Comparison of ENCODE assay signal across 1 cellular context in genomic region chr7:974172-974571, GRCh38.
A peak's percentile ranks its signal among the peaks of the same experiment; 100 is the strongest.
TF ChIP-seq lines count a peak whose summit lies in the region.

No MANE protein-coding gene starts in this region.

TF ChIP-seq in GM12878, 131 proteins besides CTCF, POLR2A, EP300 and RAD21:
- TF ChIP-seq ZNF384 (IDR thresholded peaks at IDR 0.05; ENCODE audit: borderline replicate concordance, low read depth, low read length) = peak; percentile 51; the same call in 1 of the 2 replicates
- TF ChIP-seq USF1 (IDR thresholded peaks at IDR 0.05; ENCODE audit: borderline replicate concordance, extremely low read length, insufficient read depth, low read depth, low read length) = no peak
